ENCODE assay signal across 11 cellular contexts in genomic region chr6:158033751-158034702, GRCh38. TPM values are rescaled to one million over a fixed set of nuclear protein-coding genes. Genes with fewer than 3 reads are reported as not detected.
DNase-seq lines count a peak whose midpoint lies in the region; ATAC-seq and TF ChIP-seq lines count a peak whose summit lies in the region.
"Had no signal": no experiment of that assay in that cellular context is flagged by ENCODE, and none has a peak within 500 bp of the region (broad histone marks: within the 10 kb centered on the region; RNA-seq: fewer than 3 reads in every experiment).

No MANE protein-coding gene starts in this region.

- peaks cover 37% of the 10 kb centered on the region for H3K4me1 Mint-ChIP-seq in Caco-2 (ENCODE audit: low read depth, unreplicated experiment)

- H3K4me3 ChIP-seq in Caco-2 (ENCODE audit: low read depth, low read length), result no peak overlapping the region
- no peak overlapping the region for H3K4me3 ChIP-seq in body of pancreas
- no peak overlapping the region for H3K4me3 ChIP-seq in left ventricle myocardium inferior
- H3K4me3 ChIP-seq in osteoblast (ENCODE audit: insufficient read depth, low read length), result no peak overlapping the region
- no peak overlapping the region for H3K4me3 ChIP-seq in OCI-LY7 (ENCODE audit: low read depth, low read length, poor library complexity, severe bottlenecking)

- CTCF ChIA-PET in Caco-2 (lab: Charles Lee) (interaction anchor here (0.6 kb wide), 1 partner anchor 795 kb away, joined by 3 read pairs; no protein-coding TSS in a partner anchor), OCI-LY7 (lab: Charles Lee; ENCODE audit: unreplicated experiment) (no interaction called here)

- H3K36me3 ChIP-seq in Caco-2 (ENCODE audit: control insufficient read depth, insufficient read depth, low read length) (no peaks in the 10 kb centered on the region; the same call in none of the 2 replicates), body of pancreas (replicated peaks in 1 of 2; ENCODE audit: insufficient read depth in 1 of 2, low read depth in 2 of 2) (no peaks in the 10 kb centered on the region), left ventricle myocardium inferior (peaks cover 4% of the 10 kb centered on the region), osteoblast (ENCODE audit: insufficient read depth, low read length) (peaks cover 73% of the 10 kb centered on the region), OCI-LY7 (ENCODE audit: insufficient read depth, low read length) (no peaks in the 10 kb centered on the region)

- ATAC-seq in body of pancreas (peak; percentile 76), HG03280 (IDR thresholded peaks at IDR 0.05; ENCODE audit: unreplicated experiment) (no peak)
- ATAC-seq: activated T-helper 17 cell treated with anti-CD3 and anti-CD28 coated beads, Interleukin-2, amount 50 U/mL, for 72 hours had no signal

- no peaks in the 10 kb centered on the region for H3K27me3 ChIP-seq in Caco-2 (replicated peaks; ENCODE audit: control insufficient read depth, insufficient read depth, low read length)
- no peaks in the 10 kb centered on the region for H3K27me3 ChIP-seq in body of pancreas
- H3K27me3 ChIP-seq in left ventricle myocardium inferior (ENCODE audit: low read depth), result no peaks in the 10 kb centered on the region
- H3K27me3 ChIP-seq in osteoblast (ENCODE audit: insufficient read depth, low read length), result no peaks in the 10 kb centered on the region

- H3K36me3 Mint-ChIP-seq in Caco-2 (ENCODE audit: insufficient read depth, unreplicated experiment), result peaks cover 59% of the 10 kb centered on the region

- H3K9me2 ChIP-seq in OCI-LY7 (ENCODE audit: insufficient read depth, low read length), result no peaks in the 10 kb centered on the region

- H2AFZ ChIP-seq in osteoblast (ENCODE audit: low read length) (no peak overlapping the region), OCI-LY7 (ENCODE audit: low read length) (no peak overlapping the region)

- TF ChIP-seq POLR2A in body of pancreas (IDR thresholded peaks at IDR 0.05), result no peak

- H3K4me1 ChIP-seq in Caco-2 (peaks cover 26% of the 10 kb centered on the region), body of pancreas (peaks cover 26% of the 10 kb centered on the region), left ventricle myocardium inferior (peaks cover 61% of the 10 kb centered on the region), osteoblast (ENCODE audit: insufficient read depth, low read length) (peaks cover 30% of the 10 kb centered on the region), OCI-LY7 (ENCODE audit: insufficient read depth, low read length, poor library complexity, severe bottlenecking) (no peaks in the 10 kb centered on the region)

- H3K9me3 Mint-ChIP-seq in Caco-2 (ENCODE audit: unreplicated experiment), result no peaks in the 10 kb centered on the region
- H3K9me3 Mint-ChIP-seq: activated T-helper 17 cell treated with anti-CD3 and anti-CD28 coated beads, Interleukin-2, amount 50 U/mL, for 72 hours had no signal

- H3K27me3 Mint-ChIP-seq in Caco-2 (ENCODE audit: insufficient read depth, unreplicated experiment), result no peaks in the 10 kb centered on the region
- H3K27me3 Mint-ChIP-seq: activated T-helper 17 cell treated with anti-CD3 and anti-CD28 coated beads, Interleukin-2, amount 50 U/mL, for 72 hours had no signal

- no peaks in the 10 kb centered on the region for H3K9me3 ChIP-seq in Caco-2
- no peaks in the 10 kb centered on the region for H3K9me3 ChIP-seq in body of pancreas
- no peaks in the 10 kb centered on the region for H3K9me3 ChIP-seq in left ventricle myocardium inferior (replicated peaks)
- H3K9me3 ChIP-seq in osteoblast (ENCODE audit: low read depth, low read length), result no peaks in the 10 kb centered on the region
- no peaks in the 10 kb centered on the region for H3K9me3 ChIP-seq in OCI-LY7 (ENCODE audit: low read length)

- H4K20me1 ChIP-seq in osteoblast (ENCODE audit: insufficient read depth, low read length) (no peaks in the 10 kb centered on the region), OCI-LY7 (ENCODE audit: insufficient read depth, low read length) (no peaks in the 10 kb centered on the region)

- WGBS in body of pancreas, 2 donors, result 27 to 34% methylated on average over 14 of the region's 14 CpGs

- H3K27ac ChIP-seq in body of pancreas (peak overlapping the region; percentile 19 to 71 (median 47)), left ventricle myocardium inferior (replicated peaks) (peak overlapping the region; percentile 56), osteoblast (ENCODE audit: low read depth, low read length) (peak overlapping the region; percentile 100), OCI-LY7 (ENCODE audit: low read depth, low read length, poor library complexity, severe bottlenecking) (no peak overlapping the region)

- H3K4me3 Mint-ChIP-seq in Caco-2 (ENCODE audit: unreplicated experiment), result peak overlapping the region; percentile 61
- H3K4me3 Mint-ChIP-seq: activated T-helper 17 cell treated with anti-CD3 and anti-CD28 coated beads, Interleukin-2, amount 50 U/mL, for 72 hours had no signal

- POLR2A ChIA-PET in Caco-2 (lab: Charles Lee) (no interaction called here), OCI-LY7 (lab: Charles Lee) (no interaction called here)

- peak overlapping the region; percentile 64 for H3K27ac Mint-ChIP-seq in Caco-2 (ENCODE audit: unreplicated experiment)
- H3K27ac Mint-ChIP-seq: activated T-helper 17 cell treated with anti-CD3 and anti-CD28 coated beads, Interleukin-2, amount 50 U/mL, for 72 hours had no signal

- BruUV-seq in Caco-2 (replicated peaks; lab: Mats Ljungman, UMichigan), result no TSS peak
- no TSS peak for BruUV-seq in OCI-LY7 (replicated peaks; lab: Mats Ljungman, UMichigan)

- no peak for TF ChIP-seq CTCF in Caco-2 (IDR thresholded peaks at IDR 0.05; ENCODE audit: insufficient read depth in 1 of 2, low read depth in 1 of 2, low read length in 1 of 2, severe bottlenecking in 1 of 2, unreplicated experiment in 1 of 2)
- TF ChIP-seq CTCF in body of pancreas (IDR thresholded peaks at IDR 0.05), result peak in 2 of 7 experiments; percentile 20 to 28
- no peak for TF ChIP-seq CTCF in left ventricle myocardium inferior (IDR thresholded peaks at IDR 0.05; ENCODE audit: borderline replicate concordance)
- no peak for TF ChIP-seq CTCF in osteoblast (IDR thresholded peaks at IDR 0.05; ENCODE audit: extremely low read depth, low read depth, low read length)
- TF ChIP-seq CTCF in OCI-LY7 (conservative IDR thresholded peaks at IDR 0.05; ENCODE audit: low read length), result no peak

- intact Hi-C loops in Caco-2 (cut with micrococcal nuclease; ENCODE audit: unreplicated experiment) (no loop called here), body of pancreas (cut with DNase I) (no loop called here), left ventricle myocardium inferior (cut with micrococcal nuclease) (no loop called here), OCI-LY7 (cut with micrococcal nuclease; ENCODE audit: unreplicated experiment) (no loop called here)

- H3K79me2 ChIP-seq in osteoblast (ENCODE audit: insufficient read depth, low read length) (peaks cover 78% of the 10 kb centered on the region), OCI-LY7 (ENCODE audit: insufficient read depth, low read depth, low read length) (no peaks in the 10 kb centered on the region)

- H3K4me2 ChIP-seq in osteoblast (ENCODE audit: insufficient read depth, low read length) (no peak overlapping the region), OCI-LY7 (ENCODE audit: low read length) (no peak overlapping the region)

- peak; percentile 54 to 69 for DNase-seq in Caco-2
- peak; percentile 49 to 80 (median 70) for DNase-seq in body of pancreas
- peak; percentile 8 for DNase-seq in left ventricle myocardium inferior
- DNase-seq in osteoblast (ENCODE audit: insufficient read length, low spot score, missing footprints), result no peak
- DNase-seq in stimulated activated CD4-positive, alpha-beta T cell treated with anti-CD3 and anti-CD28 coated beads, Interleukin-15, amount 100 ng/mL, for 24 hours, result no peak
- DNase-seq in hepatic stellate cell (ENCODE audit: low spot score), result no peak
- DNase-seq in OCI-LY7 (ENCODE audit: low spot score), result no peak
- DNase-seq: activated CD4-positive, alpha-beta T cell treated with anti-CD3 and anti-CD28 coated beads, Interleukin-2, amount 50 U/mL, for 4 hours; DMS 273 treated with DMSO at 0.1 percent for 48 hours had no signal

RNA-seq across cellular contexts. Expression of gene SYNJ2, which starts 52.4 kb away (rescaled TPM):
- total RNA-seq in Caco-2 (2022) (45.0 and 47.9 TPM in 2 replicates), body of pancreas (10 to 100 TPM; 12.2 to 14.8 TPM), left ventricle myocardium inferior (12.3 TPM), osteoblast (91.6 and 94.8 TPM in 2 replicates), OCI-LY7 (2022) (0.09 and 0.21 TPM in 2 replicates)
- total RNA-seq in OCI-LY7 (2014; rRNA removed; shearing (Covaris generic)), result not detected in 2 replicates

Comparison
In these comparisons a context has a peak if more than half of its experiments do, and no peak if none do; other contexts are left out.
1. DNase-seq: peak in Caco-2 (2 of 2), body of pancreas (4 of 4) and left ventricle myocardium inferior (single experiment); none in osteoblast (single experiment), stimulated activated CD4-positive, alpha-beta T cell treated with anti-CD3 and anti-CD28 coated beads, Interleukin-15, amount 100 ng/mL, for 24 hours (single experiment), hepatic stellate cell (single experiment) and OCI-LY7 (single experiment).
2. RNA of gene SYNJ2, which starts 52.4 kb away (total RNA-seq): 91.6 to 94.8 TPM in osteoblast, 45.0 to 47.9 TPM in Caco-2, 12.2 to 14.8 TPM in body of pancreas and 12.3 TPM in left ventricle myocardium inferior (single experiment); 0.09 to 0.21 TPM in OCI-LY7; every median in the first group is over 10 times any median in the second.